ENCODE assay signal across 8 cellular contexts in genomic region chr1:175887981-175888428, GRCh38.
A peak's percentile ranks its signal among the peaks of the same experiment; 100 is the strongest.
DNase-seq lines count a peak whose midpoint lies in the region; ATAC-seq and FAIRE-seq lines count a peak whose summit lies in the region.

No MANE protein-coding gene starts in this region.

- H3K4me3 ChIP-seq in adipocyte (ENCODE audit: low read length) = no peak overlapping the region

- no peak overlapping the region for H3K9ac ChIP-seq in adipocyte (ENCODE audit: low read length)

- no peaks in the 10 kb centered on the region for H3K27me3 ChIP-seq in adipocyte (replicated peaks; ENCODE audit: control insufficient read depth, insufficient read depth, low read length)

- peaks cover 12% of the 10 kb centered on the region for H3K4me1 ChIP-seq in adipocyte (ENCODE audit: control insufficient read depth, insufficient read depth, low read length)

- no peaks in the 10 kb centered on the region for H3K36me3 ChIP-seq in adipocyte (ENCODE audit: control insufficient read depth, insufficient read depth, low read length, severe bottlenecking)

- FAIRE-seq in GM18507 (lab: Jason Lieb, UNC) = no peak

- no peaks in the 10 kb centered on the region for H3K9me3 ChIP-seq in adipocyte (ENCODE audit: control insufficient read depth, low read length)

- ATAC-seq in HG03039 (IDR thresholded peaks at IDR 0.05; ENCODE audit: unreplicated experiment) (peak; percentile 84), left cardiac atrium (peak; percentile 90 to 91)

- DNase-seq in C1 segment of cervical spinal cord (lab: John Stamatoyannopoulos, UW) = peak in 13 of 14 donors; percentile 28 to 79 (median 62)
- peak; percentile 51 for DNase-seq in GM18507 (ENCODE audit: extremely low spot score, insufficient read length, low read depth)
- DNase-seq in NCI-H2196 (lab: John Stamatoyannopoulos, UW; ENCODE audit: unreplicated experiment) = peak; percentile 35
- DNase-seq in adipocyte (ENCODE audit: low read depth) = peak; percentile 53
- peak; percentile 65 for DNase-seq in left cardiac atrium
- peak; percentile 85 for DNase-seq in putamen (ENCODE audit: low spot score)
- DNase-seq in NOMO-1 treated with DMSO at 0.1 percent for 48 hours (lab: John Stamatoyannopoulos, UW; ENCODE audit: unreplicated experiment) = no peak

- intact Hi-C loops in left cardiac atrium (cut with DNase I) = loop anchor here (5.0 to 10.0 kb wide), 4 partner anchors 403 to 736 kb away; no protein-coding TSS in a partner anchor
